20 cellular contexts compared by ENCODE assay signal in the genomic region with DNA sequence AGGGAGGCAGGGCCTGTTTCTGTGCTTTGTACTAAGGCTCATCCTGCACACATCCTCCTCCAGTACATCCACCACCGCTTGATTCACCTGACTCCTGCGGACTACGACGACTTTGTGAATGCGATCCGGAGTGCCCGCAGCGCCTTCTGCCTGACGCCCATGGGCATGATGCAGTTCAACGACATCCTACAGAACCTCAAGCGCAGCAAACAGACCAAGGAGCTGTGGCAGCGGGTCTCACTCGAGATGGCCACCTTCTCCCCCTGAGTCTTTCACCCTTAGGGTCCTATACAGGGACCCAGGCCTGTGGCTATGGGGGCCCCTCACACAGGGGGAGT.
"Had no signal": no experiment of that assay in that cellular context is flagged by ENCODE, and none has a peak within 500 bp of the region (broad histone marks: within the 10 kb centered on the region; RNA-seq: fewer than 3 reads in every experiment).

No MANE protein-coding gene starts in this region.

- H3K27me3 ChIP-seq: body of pancreas, colonic mucosa, foreskin keratinocyte, right atrium auricular region, vagina had no signal

- H3K4me3 ChIP-seq: body of pancreas, colonic mucosa, lung, prostate gland, right atrium auricular region, skin epidermis, vagina had no signal

- H3K27ac ChIP-seq: body of pancreas, colonic mucosa, foreskin keratinocyte, right atrium auricular region, vagina had no signal

- DNase-seq: activated B cell treated with CpG ODN at 0.5 μM for 24 hours; activated CD4-positive, alpha-beta T cell treated with anti-CD3 and anti-CD28 coated beads for 4 hours; activated CD8-positive, alpha-beta T cell treated with anti-CD3 and anti-CD28 coated beads for 36 hours; activated T-cell treated with anti-CD3 and anti-CD28 coated beads, Interleukin-2, amount 50 U/mL, for 1 hour; body of pancreas; central memory CD4-positive, alpha-beta T cell; colonic mucosa; endodermal cell; foreskin keratinocyte; islet precursor cell; left colon; midbrain; nephron progenitor cell; T-cell; trophoblast cell had no signal

- H3K9me3 ChIP-seq: body of pancreas, colonic mucosa, prostate gland, right atrium auricular region, vagina had no signal
